ENCODE assay signal across 10 cellular contexts in the genomic region with DNA sequence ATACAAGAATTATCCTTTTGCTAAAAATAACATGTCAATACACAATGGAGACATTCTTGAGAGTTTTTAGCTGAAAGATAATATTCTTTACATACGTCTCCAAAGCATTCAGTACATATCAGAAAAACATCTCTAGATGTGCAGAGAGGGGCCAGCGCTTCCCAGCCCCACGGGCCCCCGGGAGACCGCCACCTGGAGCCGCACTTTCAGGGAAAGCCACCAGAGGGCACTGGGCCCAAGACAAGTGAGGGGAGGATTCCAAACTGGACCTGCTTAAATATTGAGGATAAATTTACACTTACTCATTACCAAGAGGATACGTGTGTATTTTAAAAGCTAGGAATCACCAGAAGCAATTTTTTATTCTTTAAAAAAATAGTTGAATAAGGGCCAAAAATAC.
DNase-seq lines count a peak whose midpoint lies in the region; ATAC-seq, FAIRE-seq and TF ChIP-seq lines count a peak whose summit lies in the region.
"Had no signal": no experiment of that assay in that cellular context is flagged by ENCODE, and none has a peak within 500 bp of the region (broad histone marks: within the 10 kb centered on the region; RNA-seq: fewer than 3 reads in every experiment).

No MANE protein-coding gene starts in this region.

- H3K4me1 ChIP-seq in K562 (replicated peaks in 1 of 2; ENCODE audit: control insufficient read depth in 2 of 2, insufficient read depth in 2 of 2, low read length in 2 of 2), result no peaks in the 10 kb centered on the region
- H3K4me1 ChIP-seq in gastrocnemius medialis, result no peaks in the 10 kb centered on the region
- H3K4me1 ChIP-seq: BLaER1 had no signal

- H3K27me3 ChIP-seq in K562 (ENCODE audit: control insufficient read depth in 2 of 2, insufficient read depth in 2 of 2, low read length in 2 of 2), result 0 out of 5 replicates have a peak, but pooled peaks cover 0 to 10% of the 10 kb centered on the region in 2 experiments
- no peaks in the 10 kb centered on the region for H3K27me3 ChIP-seq in gastrocnemius medialis
- H3K27me3 ChIP-seq: BLaER1 had no signal

- BruUV-seq in K562 (replicated peaks; lab: Mats Ljungman, UMichigan), result no TSS peak

- H3K9me1 ChIP-seq in K562 (ENCODE audit: control insufficient read depth, insufficient read depth, low read length), result no peaks in the 10 kb centered on the region

- no peak overlapping the region for H2AFZ ChIP-seq in K562 (ENCODE audit: low read depth, low read length)

- no peak overlapping the region for H3K27ac Mint-ChIP-seq in neural crest cell (ENCODE audit: unreplicated experiment)

- POLR2A ChIA-PET in K562 (lab: Yijun Ruan, JAX), result no interaction called here

- H3K4me3 ChIP-seq in K562, result no peak overlapping the region
- H3K4me3 ChIP-seq in gastrocnemius medialis, result no peak overlapping the region
- H3K4me3 ChIP-seq: BLaER1 had no signal

- DNase-seq in activated CD4-positive, alpha-beta T cell treated with anti-CD3 and anti-CD28 coated beads for 48 hours, result peak; percentile 19
- DNase-seq in activated CD4-positive, alpha-beta T cell treated with anti-CD3 and anti-CD28 coated beads, Interleukin-2, amount 50 U/mL, for 1 hour, result no peak
- DNase-seq in HuH-7 (ENCODE audit: low spot score) (peak; percentile 8), K562 (ENCODE audit: extremely low read depth in 1 of 4, low spot score in 3 of 4) (peak; percentile 20 to 38 (median 28)), neural crest cell (ENCODE audit: low read depth, low spot score) (peak; percentile 61), nucleus accumbens (lab: John Stamatoyannopoulos, UW) (no peak), gastrocnemius medialis (no peak)
- DNase-seq: NCI-H226 had no signal

- no peak for FAIRE-seq in K562 (lab: Jason Lieb, UNC)

- H3K4me1 Mint-ChIP-seq in neural crest cell, result peaks cover 3% of the 10 kb centered on the region

- no peak overlapping the region for H3K27ac ChIP-seq in K562 (ENCODE audit: extremely low read depth, low read depth, low read length)
- H3K27ac ChIP-seq in gastrocnemius medialis, result no peak overlapping the region
- H3K27ac ChIP-seq: BLaER1 had no signal

- CTCF ChIA-PET in K562 (lab: Yijun Ruan, JAX; ENCODE audit: low intra/inter-chr PET ratio), result no interaction called here

- no peaks in the 10 kb centered on the region for H3K27me3 Mint-ChIP-seq in neural crest cell (ENCODE audit: low read depth)

- TF ChIP-seq RAD21 in K562 (CRISPR knock-in tag; conservative IDR thresholded peaks at IDR 0.05 in 1 of 2, IDR thresholded peaks at IDR 0.05 in 1 of 2), result peak in 1 of 2 experiments; percentile 29; a peak in 2 of 4 replicates

- H3K4me2 ChIP-seq in K562 (ENCODE audit: insufficient read depth, low read length), result no peak overlapping the region
- H3K4me2 ChIP-seq: BLaER1 had no signal

- in situ Hi-C loops in K562 (cut with MboI), result no loop called here
- in situ Hi-C loops in gastrocnemius medialis (cut with MboI; ENCODE audit: low sequenced_read_pairs in 4 of 4), result loop anchor here in 1 of 4 donors (25.0 kb wide), 1 partner anchor 88 kb away; no protein-coding TSS in a partner anchor

- no peak for TF ChIP-seq EP300 in K562 (IDR thresholded peaks at IDR 0.05; ENCODE audit: low read length)

- intact Hi-C loops in K562 (cut with micrococcal nuclease), result no loop called here
- intact Hi-C loops in gastrocnemius medialis (cut with DNase I; ENCODE audit: low total_unique reads), result no loop called here

- 0% methylated on average over 7 of the region's 7 CpGs for WGBS in K562 (ENCODE audit: insufficient coverage, low coverage, missing lambda C conversion rate)

- no peaks in the 10 kb centered on the region for H4K20me1 ChIP-seq in K562 (replicated peaks; ENCODE audit: control insufficient read depth, insufficient read depth, low read length)
- H4K20me1 ChIP-seq: BLaER1 had no signal

- no peak overlapping the region for H3K4me3 Mint-ChIP-seq in neural crest cell

- H3K9me3 ChIP-seq in K562 (replicated peaks; ENCODE audit: control insufficient read depth, insufficient read depth, low read depth, low read length) (no peaks in the 10 kb centered on the region), gastrocnemius medialis (no peaks in the 10 kb centered on the region)
- H3K9me3 ChIP-seq: BLaER1 had no signal

- no peak overlapping the region for H3K9ac ChIP-seq in K562 (ENCODE audit: insufficient read depth in 1 of 2, low read depth in 2 of 2, low read length in 2 of 2)
- H3K9ac ChIP-seq: BLaER1 had no signal

- no peak for TF ChIP-seq POLR2A in K562 (conservative IDR thresholded peaks at IDR 0.05)
- no peak for TF ChIP-seq POLR2A in gastrocnemius medialis (IDR thresholded peaks at IDR 0.05)

- H3K79me2 ChIP-seq in K562 (ENCODE audit: control insufficient read depth, insufficient read depth, low read length), result no peaks in the 10 kb centered on the region

- peaks cover 4% of the 10 kb centered on the region for H3K9me3 Mint-ChIP-seq in neural crest cell

- H3K36me3 ChIP-seq in K562 (ENCODE audit: control insufficient read depth, insufficient read depth, low read length) (no peaks in the 10 kb centered on the region), gastrocnemius medialis (no peaks in the 10 kb centered on the region)
- H3K36me3 ChIP-seq: BLaER1 had no signal

- H3K36me3 Mint-ChIP-seq in neural crest cell (ENCODE audit: low read depth), result no peaks in the 10 kb centered on the region

- ATAC-seq in K562 (peak; percentile 75), GM19351 (IDR thresholded peaks at IDR 0.05; ENCODE audit: unreplicated experiment) (no peak), gastrocnemius medialis (no peak)

- TF ChIP-seq CTCF in K562 (IDR thresholded peaks at IDR 0.05 in 2 of 3, conservative IDR thresholded peaks at IDR 0.05 in 1 of 3; ENCODE audit: insufficient read depth in 2 of 3, low read depth in 1 of 3, low read length in 3 of 3), result peak; percentile 54 to 62 (median 58)
- peak; percentile 74 for TF ChIP-seq CTCF in neural crest cell (conservative IDR thresholded peaks at IDR 0.05)
- no peak for TF ChIP-seq CTCF in gastrocnemius medialis (IDR thresholded peaks at IDR 0.05 in 4 of 5, conservative IDR thresholded peaks at IDR 0.05 in 1 of 5)

TF ChIP-seq in K562, 482 proteins besides CTCF, POLR2A, EP300 and RAD21 (continues in another document):
- TF ChIP-seq TFAP4 (CRISPR knock-in tag; IDR thresholded peaks at IDR 0.05; ENCODE audit: borderline replicate concordance) (no peak), ZNF174 (CRISPR knock-in tag; IDR thresholded peaks at IDR 0.05) (no peak), ZNF282 (CRISPR knock-in tag; IDR thresholded peaks at IDR 0.05) (no peak), KLF1 (tag; IDR thresholded peaks at IDR 0.05) (no peak), KDM2B (CRISPR knock-in tag; IDR thresholded peaks at IDR 0.05) (no peak), CREBBP (IDR thresholded peaks at IDR 0.05; ENCODE audit: low read depth, low read length) (no peak), ZNF253 (CRISPR knock-in tag; conservative IDR thresholded peaks at IDR 0.05) (no peak), BRF2 (IDR thresholded peaks at IDR 0.05; ENCODE audit: borderline replicate concordance, insufficient read depth, insufficient read length) (no peak), ZNF79 (CRISPR knock-in tag; IDR thresholded peaks at IDR 0.05; ENCODE audit: low read depth) (no peak), TFAM (CRISPR knock-in tag; conservative IDR thresholded peaks at IDR 0.05) (no peak), ILK (tag; IDR thresholded peaks at IDR 0.05; ENCODE audit: borderline replicate concordance, low read depth) (no peak), HDGF (IDR thresholded peaks at IDR 0.05) (no peak), NR0B1 (IDR thresholded peaks at IDR 0.05; ENCODE audit: partially characterized antibody) (no peak)
- TF ChIP-seq, protein P1, sequence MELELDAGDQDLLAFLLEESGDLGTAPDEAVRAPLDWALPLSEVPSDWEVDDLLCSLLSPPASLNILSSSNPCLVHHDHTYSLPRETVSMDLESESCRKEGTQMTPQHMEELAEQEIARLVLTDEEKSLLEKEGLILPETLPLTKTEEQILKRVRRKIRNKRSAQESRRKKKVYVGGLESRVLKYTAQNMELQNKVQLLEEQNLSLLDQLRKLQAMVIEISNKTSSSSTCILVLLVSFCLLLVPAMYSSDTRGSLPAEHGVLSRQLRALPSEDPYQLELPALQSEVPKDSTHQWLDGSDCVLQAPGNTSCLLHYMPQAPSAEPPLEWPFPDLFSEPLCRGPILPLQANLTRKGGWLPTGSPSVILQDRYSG (tag; conservative IDR thresholded peaks at IDR 0.05; ENCODE audit: low read depth), result no peak

Comparison
In these comparisons a context has a peak if more than half of its experiments do, and no peak if none do; other contexts are left out.
1. DNase-seq: peak in activated CD4-positive, alpha-beta T cell treated with anti-CD3 and anti-CD28 coated beads for 48 hours (single experiment), HuH-7 (single experiment), K562 (4 of 4) and neural crest cell (single experiment); none in activated CD4-positive, alpha-beta T cell treated with anti-CD3 and anti-CD28 coated beads, Interleukin-2, amount 50 U/mL, for 1 hour (single experiment), nucleus accumbens (0 of 56) and gastrocnemius medialis (0 of 2).
2. CTCF ChIP-seq: peak in K562 (3 of 3) and neural crest cell (single experiment); none in gastrocnemius medialis (0 of 5).